Comparison of ENCODE assay signal across 8 cellular contexts in the genomic region with DNA sequence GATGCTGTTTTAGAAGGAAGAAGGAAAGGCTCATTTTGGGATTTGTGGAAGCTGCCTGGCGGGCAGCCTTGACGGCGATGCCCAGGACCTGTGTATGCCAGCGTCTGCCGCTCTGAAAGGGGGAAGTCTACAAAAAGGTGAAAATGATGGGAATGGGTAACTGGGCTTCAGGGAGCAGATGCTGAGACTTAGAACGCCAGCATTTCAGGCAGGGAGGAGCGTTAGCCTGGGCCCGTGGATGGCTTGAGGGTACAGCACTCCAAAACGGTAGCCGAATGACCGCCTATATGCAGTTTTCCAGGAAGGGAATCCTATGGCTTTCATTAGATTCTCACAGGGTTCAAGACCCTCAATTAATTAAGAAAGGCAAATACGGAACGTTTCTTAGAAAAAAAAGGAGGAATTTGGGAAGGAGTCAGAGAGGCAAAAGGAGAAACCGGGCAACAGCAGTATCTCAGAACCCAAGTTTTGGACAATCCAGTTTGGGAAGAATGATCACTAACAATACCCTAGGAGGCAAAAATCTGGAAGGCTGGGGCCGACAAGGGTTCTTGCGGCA. TPM values are rescaled to one million over a fixed set of nuclear protein-coding genes. Genes with fewer than 3 reads are reported as not detected.
DNase-seq lines count a peak whose midpoint lies in the region; ATAC-seq, FAIRE-seq and TF ChIP-seq lines count a peak whose summit lies in the region.

No MANE protein-coding gene starts in this region.

- ATAC-seq in stimulated activated naive CD8-positive, alpha-beta T cell treated with anti-CD3 and anti-CD28 coated beads, Interleukin-15, Interleukin-2, amounts not matched to agents 100 U/mL and 50 U/mL, for 24 hours, result no peak
- ATAC-seq in Right ventricle myocardium superior (ENCODE audit: poor library complexity) (peak; percentile 35), HG03571 (IDR thresholded peaks at IDR 0.05; ENCODE audit: unreplicated experiment) (no peak)

- H3K4me2 ChIP-seq in parathyroid adenoma (ENCODE audit: low read length), result peak overlapping the region; percentile 93

- H3K27ac Mint-ChIP-seq in stimulated activated naive CD8-positive, alpha-beta T cell treated with anti-CD3 and anti-CD28 coated beads, Interleukin-15, Interleukin-2, amounts not matched to agents 100 ng/mL and 50 ng/mL, for 24 hours, result peak overlapping the region; percentile 84
- peak overlapping the region; percentile 93 for H3K27ac Mint-ChIP-seq in activated CD4-positive, alpha-beta memory T cell treated with anti-CD3 and anti-CD28 coated beads for 36 hours

- POLR2A ChIA-PET in activated CD4-positive, alpha-beta memory T cell treated with anti-CD3 and anti-CD28 coated beads for 36 hours (lab: Charles Lee), result interaction anchor here (0.6 to 1.8 kb wide), 3 partner anchors 10 to 15 kb away, joined by 3 to 5 read pairs (median 4); no protein-coding TSS in a partner anchor

- TF ChIP-seq CTCF in parathyroid adenoma (IDR thresholded peaks at IDR 0.05), result no peak

- H3K4me3 ChIP-seq in parathyroid adenoma (ENCODE audit: low read depth, low read length), result peak overlapping the region; percentile 51

- no peaks in the 10 kb centered on the region for H3K36me3 ChIP-seq in parathyroid adenoma (ENCODE audit: control insufficient read depth, insufficient read depth, low read length)

- peak overlapping the region; percentile 99 for H3K27ac ChIP-seq in parathyroid adenoma

- H3K27me3 ChIP-seq in parathyroid adenoma (ENCODE audit: control insufficient read depth, insufficient read depth, low read length), result no peaks in the 10 kb centered on the region

- H3K9me3 ChIP-seq in parathyroid adenoma (ENCODE audit: control insufficient read depth, low read length), result no peaks in the 10 kb centered on the region

- H3K27me3 Mint-ChIP-seq in stimulated activated naive CD8-positive, alpha-beta T cell treated with anti-CD3 and anti-CD28 coated beads, Interleukin-15, Interleukin-2, amounts not matched to agents 100 ng/mL and 50 ng/mL, for 24 hours, result no peaks in the 10 kb centered on the region
- no peaks in the 10 kb centered on the region for H3K27me3 Mint-ChIP-seq in activated CD4-positive, alpha-beta memory T cell treated with anti-CD3 and anti-CD28 coated beads for 36 hours

- no peaks in the 10 kb centered on the region for H3K9me3 Mint-ChIP-seq in stimulated activated naive CD8-positive, alpha-beta T cell treated with anti-CD3 and anti-CD28 coated beads, Interleukin-15, Interleukin-2, amounts not matched to agents 100 ng/mL and 50 ng/mL, for 24 hours
- no peaks in the 10 kb centered on the region for H3K9me3 Mint-ChIP-seq in activated CD4-positive, alpha-beta memory T cell treated with anti-CD3 and anti-CD28 coated beads for 36 hours

- H3K4me1 Mint-ChIP-seq in stimulated activated naive CD8-positive, alpha-beta T cell treated with anti-CD3 and anti-CD28 coated beads, Interleukin-15, Interleukin-2, amounts not matched to agents 100 ng/mL and 50 ng/mL, for 24 hours (ENCODE audit: low read depth), result peaks cover 41% of the 10 kb centered on the region
- peaks cover 32% of the 10 kb centered on the region for H3K4me1 Mint-ChIP-seq in activated CD4-positive, alpha-beta memory T cell treated with anti-CD3 and anti-CD28 coated beads for 36 hours (ENCODE audit: low read depth)

- no peak for TF ChIP-seq POLR2A in GM12892 (IDR thresholded peaks at IDR 0.05; ENCODE audit: low read depth, low read length)

- CTCF ChIA-PET in activated CD4-positive, alpha-beta memory T cell treated with anti-CD3 and anti-CD28 coated beads for 36 hours (lab: Charles Lee), result interaction anchor here (1.2 to 1.3 kb wide), 2 partner anchors 10 to 37 kb away, joined by 3 to 4 read pairs; no protein-coding TSS in a partner anchor

- peaks cover 5% of the 10 kb centered on the region for H3K4me1 ChIP-seq in parathyroid adenoma

- H3K4me3 Mint-ChIP-seq in stimulated activated naive CD8-positive, alpha-beta T cell treated with anti-CD3 and anti-CD28 coated beads, Interleukin-15, Interleukin-2, amounts not matched to agents 100 ng/mL and 50 ng/mL, for 24 hours, result peak overlapping the region; percentile 84
- peak overlapping the region; percentile 91 for H3K4me3 Mint-ChIP-seq in activated CD4-positive, alpha-beta memory T cell treated with anti-CD3 and anti-CD28 coated beads for 36 hours

- no peak overlapping the region for H3K9ac ChIP-seq in parathyroid adenoma

- peaks cover 25% of the 10 kb centered on the region for H3K36me3 Mint-ChIP-seq in stimulated activated naive CD8-positive, alpha-beta T cell treated with anti-CD3 and anti-CD28 coated beads, Interleukin-15, Interleukin-2, amounts not matched to agents 100 ng/mL and 50 ng/mL, for 24 hours (ENCODE audit: low read depth)
- peaks cover 11% of the 10 kb centered on the region for H3K36me3 Mint-ChIP-seq in activated CD4-positive, alpha-beta memory T cell treated with anti-CD3 and anti-CD28 coated beads for 36 hours

- no peak for DNase-seq in stimulated activated naive CD8-positive, alpha-beta T cell treated with anti-CD3 and anti-CD28 coated beads, Interleukin-15, Interleukin-2, amounts not matched to agents 100 U/mL and 50 U/mL, for 24 hours
- DNase-seq in activated CD4-positive, alpha-beta memory T cell treated with anti-CD3 and anti-CD28 coated beads for 36 hours, result no peak
- DNase-seq in Right ventricle myocardium superior (peak; percentile 43), GM12892 (ENCODE audit: insufficient read length) (no peak), NCI-H187 (lab: John Stamatoyannopoulos, UW) (no peak)

- H2AFZ ChIP-seq in parathyroid adenoma, result peak overlapping the region; percentile 97

- intact Hi-C loops in activated CD4-positive, alpha-beta memory T cell treated with anti-CD3 and anti-CD28 coated beads for 36 hours (cut with micrococcal nuclease), result loop anchor here (1.0 to 10.0 kb wide), 4 partner anchors 238 to 920 kb away; partner anchors contain the start of genes DNAJC21 and TTC23L
- intact Hi-C loops in Right ventricle myocardium superior (cut with DNase I), result no loop called here

- H3K79me2 ChIP-seq in parathyroid adenoma, result no peaks in the 10 kb centered on the region

- FAIRE-seq in GM12892 (lab: Jason Lieb, UNC), result no peak

RNA-seq across cellular contexts. Expression of gene AMACR, which starts 0.7 kb away (rescaled TPM):
- total RNA-seq in activated CD4-positive, alpha-beta memory T cell treated with anti-CD3 and anti-CD28 coated beads for 36 hours, result 10 to 100 TPM; 11.5 TPM
- 5.5 TPM for total RNA-seq in Right ventricle myocardium superior
- 9.5 TPM for polyA plus RNA-seq in GM12892 (2012; ENCODE audit: missing spikeins)

RNA-seq across cellular contexts. Expression of gene SLC45A2, which starts 22.7 kb away (rescaled TPM):
- not detected for total RNA-seq in activated CD4-positive, alpha-beta memory T cell treated with anti-CD3 and anti-CD28 coated beads for 36 hours
- total RNA-seq in Right ventricle myocardium superior, result not detected
- not detected for polyA plus RNA-seq in GM12892 (2012; ENCODE audit: missing spikeins)

RNA-seq across cellular contexts. Expression of gene C1QTNF3, which starts 35.8 kb away (rescaled TPM):
- total RNA-seq in activated CD4-positive, alpha-beta memory T cell treated with anti-CD3 and anti-CD28 coated beads for 36 hours, result 1 to 10 TPM; 2.5 to 2.6 TPM
- total RNA-seq in Right ventricle myocardium superior, result 0.70 TPM
- 1.5 TPM for polyA plus RNA-seq in GM12892 (2012; ENCODE audit: missing spikeins)
